ENCODE assay signal across 21 cellular contexts in genomic region chr17:47878203-47879027, GRCh38. TPM values are rescaled to one million over a fixed set of nuclear protein-coding genes. Genes with fewer than 3 reads are reported as not detected.
DNase-seq lines count a peak whose midpoint lies in the region; ATAC-seq, FAIRE-seq and TF ChIP-seq lines count a peak whose summit lies in the region.
"Had no signal": no experiment of that assay in that cellular context is flagged by ENCODE, and none has a peak within 500 bp of the region (broad histone marks: within the 10 kb centered on the region; RNA-seq: fewer than 3 reads in every experiment).

No MANE protein-coding gene starts in this region.

- intact Hi-C loops in Right ventricle myocardium inferior (cut with DNase I), result no loop called here

- TF ChIP-seq CTCF in cardiac muscle cell (IDR thresholded peaks at IDR 0.05; ENCODE audit: low read depth, low read length) (no peak), endothelial cell (IDR thresholded peaks at IDR 0.05; ENCODE audit: unreplicated experiment) (no peak), type B pancreatic cell (conservative IDR thresholded peaks at IDR 0.05) (no peak)

- H3K27me3 Mint-ChIP-seq in endothelial cell (ENCODE audit: unreplicated experiment), result peaks cover 11% of the 10 kb centered on the region
- H3K27me3 Mint-ChIP-seq in type B pancreatic cell, result peaks cover 68% of the 10 kb centered on the region

- peak overlapping the region; percentile 26 for H3K27ac ChIP-seq in cardiac muscle cell
- H3K27ac ChIP-seq: RWPE1, VCaP had no signal

- H3K4me1 Mint-ChIP-seq in endothelial cell (ENCODE audit: unreplicated experiment) (peaks cover 39% of the 10 kb centered on the region), type B pancreatic cell (ENCODE audit: unreplicated experiment) (peaks cover 15% of the 10 kb centered on the region)

- H3K9me3 ChIP-seq in cardiac muscle cell (ENCODE audit: low read depth), result no peaks in the 10 kb centered on the region
- H3K9me3 ChIP-seq: mucosa of descending colon had no signal

- no peak overlapping the region for H3K4me3 ChIP-seq in cardiac muscle cell
- H3K4me3 ChIP-seq: mucosa of descending colon had no signal

- FAIRE-seq in GM19239 (lab: Jason Lieb, UNC), result no peak
- FAIRE-seq: A204.1, urothelium cell line had no signal

- H3K4me3 Mint-ChIP-seq in endothelial cell (ENCODE audit: unreplicated experiment) (peak overlapping the region; percentile 77), type B pancreatic cell (peak overlapping the region; percentile 57)
- H3K4me3 Mint-ChIP-seq: activated CD4-positive, alpha-beta memory T cell treated with anti-CD3 and anti-CD28 coated beads, Interleukin-2, amount 10 ng/mL, durations not matched to agents 7 days and 5 days; activated naive CD8-positive, alpha-beta T cell had no signal

- DNase-seq in cardiac muscle cell (ENCODE audit: low read depth in 1 of 2, low spot score in 1 of 2) (no peak), Right ventricle myocardium inferior (ENCODE audit: missing footprints) (no peak), endothelial cell (ENCODE audit: low spot score) (no peak), type B pancreatic cell (ENCODE audit: extremely low spot score, unreplicated experiment) (no peak), SKM-1 (lab: John Stamatoyannopoulos, UW; ENCODE audit: unreplicated experiment) (no peak), GM19239 (ENCODE audit: insufficient read length, low spot score) (no peak)
- DNase-seq: activated CD4-positive, alpha-beta memory T cell treated with anti-CD3 and anti-CD28 coated beads, Interleukin-2, amount 10 ng/mL, durations not matched to agents 7 days and 5 days; C1 segment of cervical spinal cord; erythroblast; left colon; mucosa of descending colon; NCI-H2171 treated with DMSO at 0.1 percent for 48 hours; occipital lobe; stimulated activated CD4-positive, alpha-beta T cell treated with anti-CD3 and anti-CD28 coated beads, Interleukin-2, amount 100 ng/mL, for 24 hours had no signal

- H3K9me3 Mint-ChIP-seq in endothelial cell (ENCODE audit: unreplicated experiment) (no peaks in the 10 kb centered on the region), type B pancreatic cell (no peaks in the 10 kb centered on the region)
- H3K9me3 Mint-ChIP-seq: activated CD4-positive, alpha-beta memory T cell treated with anti-CD3 and anti-CD28 coated beads, Interleukin-2, amount 10 ng/mL, durations not matched to agents 7 days and 5 days had no signal

- H3K36me3 Mint-ChIP-seq in endothelial cell (ENCODE audit: low read depth, unreplicated experiment), result peaks cover 4% of the 10 kb centered on the region
- H3K36me3 Mint-ChIP-seq in type B pancreatic cell, result no peaks in the 10 kb centered on the region
- H3K36me3 Mint-ChIP-seq: activated naive CD8-positive, alpha-beta T cell had no signal

- no peak for ATAC-seq in Right ventricle myocardium inferior
- ATAC-seq: left colon, mucosa of descending colon, sciatic nerve had no signal

- H3K4me1 ChIP-seq in cardiac muscle cell (ENCODE audit: low read depth), result peaks cover 19% of the 10 kb centered on the region

- no peaks in the 10 kb centered on the region for H3K27me3 ChIP-seq in cardiac muscle cell

- no peaks in the 10 kb centered on the region for H3K36me3 ChIP-seq in cardiac muscle cell

- H3K27ac Mint-ChIP-seq in endothelial cell (ENCODE audit: unreplicated experiment) (peak overlapping the region; percentile 94), type B pancreatic cell (peak overlapping the region; percentile 65)
- H3K27ac Mint-ChIP-seq: activated CD4-positive, alpha-beta memory T cell treated with anti-CD3 and anti-CD28 coated beads, Interleukin-2, amount 10 ng/mL, durations not matched to agents 7 days and 5 days; activated naive CD8-positive, alpha-beta T cell had no signal

RNA-seq across cellular contexts. Expression of gene SP2, which starts 17.6 kb away (rescaled TPM):
- total RNA-seq in cardiac muscle cell (3.7 and 3.9 TPM in 2 replicates), Right ventricle myocardium inferior (11.7 TPM), endothelial cell (ENCODE audit: unreplicated experiment) (12.4 TPM), type B pancreatic cell (ENCODE audit: low replicate concordance) (16.9 and 22.0 TPM in 2 replicates)
- 6.9 and 10.5 TPM in 2 replicates for polyA plus RNA-seq in cardiac muscle cell

RNA-seq across cellular contexts. Expression of gene SP6, which starts 27.5 kb away (rescaled TPM):
- total RNA-seq in cardiac muscle cell (5.8 and 6.3 TPM in 2 replicates), Right ventricle myocardium inferior (0.19 TPM), endothelial cell (ENCODE audit: unreplicated experiment) (30.7 TPM), type B pancreatic cell (ENCODE audit: low replicate concordance) (19.3 and 75.1 TPM in 2 replicates)
- polyA plus RNA-seq in cardiac muscle cell, result 4.6 and 5.0 TPM in 2 replicates

RNA-seq across cellular contexts. Expression of gene SCRN2, which starts 37.3 kb away (rescaled TPM):
- 101 and 149 TPM in 2 replicates for total RNA-seq in cardiac muscle cell
- polyA plus RNA-seq in cardiac muscle cell, result 139 and 179 TPM in 2 replicates
- total RNA-seq in Right ventricle myocardium inferior, result 27.0 TPM
- 44.8 TPM for total RNA-seq in endothelial cell (ENCODE audit: unreplicated experiment)
- total RNA-seq in type B pancreatic cell (ENCODE audit: low replicate concordance), result 34.9 and 45.2 TPM in 2 replicates

RNA-seq across cellular contexts. Expression of gene LRRC46, which starts 46.9 kb away (rescaled TPM):
- 0.46 TPM in 1 of 2 replicates, not detected in the other for total RNA-seq in cardiac muscle cell
- 1.9 and 2.5 TPM in 2 replicates for polyA plus RNA-seq in cardiac muscle cell
- 0.30 TPM for total RNA-seq in Right ventricle myocardium inferior
- 1.0 TPM for total RNA-seq in endothelial cell (ENCODE audit: unreplicated experiment)
- total RNA-seq in type B pancreatic cell (ENCODE audit: low replicate concordance), result 0.64 and 2.8 TPM in 2 replicates
- total RNA-seq: dermis blood vessel endothelial cell, occipital lobe had no signal

RNA-seq across cellular contexts. Expression of gene MRPL10, which starts 47.1 kb away (rescaled TPM):
- total RNA-seq in cardiac muscle cell, result 79.1 and 87.1 TPM in 2 replicates
- 70.0 and 108 TPM in 2 replicates for polyA plus RNA-seq in cardiac muscle cell
- total RNA-seq in Right ventricle myocardium inferior, result 54.9 TPM
- 56.3 TPM for total RNA-seq in endothelial cell (ENCODE audit: unreplicated experiment)
- 37.7 and 49.4 TPM in 2 replicates for total RNA-seq in type B pancreatic cell (ENCODE audit: low replicate concordance)
